Comparison of ENCODE assay signal across 8 cellular contexts in genomic region chr7:135662123-135662372, GRCh38. TPM values are rescaled to one million over a fixed set of nuclear protein-coding genes. Genes with fewer than 3 reads are reported as not detected.
A peak's percentile ranks its signal among the peaks of the same experiment; 100 is the strongest.
DNase-seq lines count a peak whose midpoint lies in the region; ATAC-seq and TF ChIP-seq lines count a peak whose summit lies in the region.

No MANE protein-coding gene starts in this region.

- H3K4me1 ChIP-seq in SJSA1 (replicated peaks) (peaks cover 45% of the 10 kb centered on the region), skeletal muscle satellite cell (ENCODE audit: control insufficient read depth, insufficient read depth, low read length) (peaks cover 29% of the 10 kb centered on the region)

- peaks cover 8% of the 10 kb centered on the region; the same call in 1 of the 2 replicates for H3K36me3 ChIP-seq in SJSA1
- no peaks in the 10 kb centered on the region for H3K36me3 ChIP-seq in skeletal muscle satellite cell (ENCODE audit: insufficient read depth, low read length)

- TF ChIP-seq CTCF in fibroblast of pulmonary artery (IDR thresholded peaks at IDR 0.05; ENCODE audit: low read length, missing control alignments): no peak

- H3K4me2 ChIP-seq in skeletal muscle satellite cell (ENCODE audit: low read length): peak overlapping the region; percentile 93

- H3K9ac ChIP-seq in skeletal muscle satellite cell (ENCODE audit: low read depth, low read length): peak overlapping the region; percentile 100

- no peak overlapping the region for H3K27ac ChIP-seq in SJSA1

- H3K27me3 ChIP-seq in SJSA1 (replicated peaks): no peaks in the 10 kb centered on the region
- H3K27me3 ChIP-seq in skeletal muscle satellite cell (ENCODE audit: control insufficient read depth, insufficient read depth, low read length): no peaks in the 10 kb centered on the region

- no peaks in the 10 kb centered on the region for H3K9me3 ChIP-seq in SJSA1 (replicated peaks)
- no peaks in the 10 kb centered on the region for H3K9me3 ChIP-seq in skeletal muscle satellite cell (replicated peaks; ENCODE audit: low read length)

- DNase-seq in SJSA1 (ENCODE audit: low read depth in 1 of 2, low spot score in 2 of 2) (no peak), fibroblast of pulmonary artery (ENCODE audit: low read depth) (no peak), activated gamma-delta T cell treated with Interleukin-2 at 50 U/mL for 16 hours (no peak)
- no peak for DNase-seq in activated effector memory CD4-positive, alpha-beta T cell treated with Interleukin-2 at 50 U/mL for 16 hours
- no peak for DNase-seq in activated CD4-positive, CD25-positive, alpha-beta regulatory T cell (lab: John Stamatoyannopoulos, UW)

- ATAC-seq in GM18909 (IDR thresholded peaks at IDR 0.05; ENCODE audit: poor library complexity, unreplicated experiment): peak; percentile 23
- ATAC-seq in GM21423 (IDR thresholded peaks at IDR 0.05; ENCODE audit: unreplicated experiment): no peak

- peak overlapping the region; percentile 76 for H3K4me3 ChIP-seq in SJSA1
- peak overlapping the region; percentile 98 for H3K4me3 ChIP-seq in fibroblast of pulmonary artery (replicated peaks; ENCODE audit: low read depth, low read length)
- peak overlapping the region; percentile 98 for H3K4me3 ChIP-seq in skeletal muscle satellite cell (ENCODE audit: low read length)

RNA-seq across cellular contexts. Expression of gene STMP1, which starts 0.3 kb away (rescaled TPM):
- 15.3 and 18.6 TPM in 2 replicates for total RNA-seq in SJSA1 (2014; rRNA removed; shearing (Covaris generic))
- 18.0 and 22.7 TPM in 2 replicates for total RNA-seq in skeletal muscle satellite cell (2012; rRNA removed)
